8 cellular contexts compared by ENCODE assay signal in the genomic region with DNA sequence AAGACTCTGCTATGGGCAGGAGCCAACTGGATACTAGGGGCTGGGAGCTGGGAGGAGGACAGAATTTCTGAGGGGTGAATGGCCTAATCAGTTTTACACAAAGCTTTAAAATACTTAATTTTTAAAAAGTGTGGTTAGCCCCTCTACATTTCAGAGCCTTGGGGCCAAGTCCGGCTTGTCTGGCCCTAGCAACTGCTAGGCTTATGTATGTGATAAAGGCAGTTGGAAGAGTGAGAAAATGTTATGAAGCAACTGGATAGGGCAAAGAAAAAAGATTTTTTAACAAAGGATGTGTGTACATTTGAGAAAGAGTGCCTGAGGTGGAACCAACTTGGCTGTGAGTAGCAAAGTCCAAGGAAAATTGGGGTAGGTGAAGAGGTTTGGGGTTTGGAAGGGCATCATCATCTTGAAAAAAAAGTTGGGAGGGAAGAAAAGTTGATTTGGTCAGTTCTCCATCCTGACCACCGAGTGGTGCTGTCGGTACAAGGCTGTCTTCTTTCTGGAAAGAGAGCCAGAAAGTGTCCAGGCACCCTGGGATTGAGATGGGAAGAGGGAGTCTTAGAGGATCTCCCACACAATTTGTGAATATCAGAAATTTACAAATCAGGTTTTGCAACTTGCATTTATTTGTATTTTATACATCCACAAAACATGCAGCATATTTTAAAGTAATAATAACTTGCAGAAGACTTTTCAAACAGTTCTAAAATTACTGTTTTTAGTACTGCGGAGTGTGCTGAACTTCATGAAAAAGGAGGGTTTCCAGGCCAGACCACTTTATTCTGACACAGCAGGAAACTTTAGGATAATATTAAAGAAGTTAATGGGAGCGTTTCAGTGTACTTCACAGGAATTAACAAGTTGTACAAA. TPM values are rescaled to one million over a fixed set of nuclear protein-coding genes. Genes with fewer than 3 reads are reported as not detected.
A peak's percentile ranks its signal among the peaks of the same experiment; 100 is the strongest.
DNase-seq lines count a peak whose midpoint lies in the region; ATAC-seq and TF ChIP-seq lines count a peak whose summit lies in the region.

No MANE protein-coding gene starts in this region.

- H3K79me2 ChIP-seq in parathyroid adenoma = no peaks in the 10 kb centered on the region

- no peaks in the 10 kb centered on the region for H3K27me3 ChIP-seq in H7 (ENCODE audit: control insufficient read depth, insufficient read depth, low read length)
- H3K27me3 ChIP-seq in parathyroid adenoma (ENCODE audit: control insufficient read depth, insufficient read depth, low read length) = no peaks in the 10 kb centered on the region

- POLR2A ChIA-PET in RWPE1 (lab: Yijun Ruan, JAX; ENCODE audit: low non-redundant PET) = no interaction called here

- no peaks in the 10 kb centered on the region for H3K36me3 ChIP-seq in H7 (replicated peaks; ENCODE audit: control insufficient read depth, insufficient read depth, low read length)
- H3K36me3 ChIP-seq in parathyroid adenoma (ENCODE audit: control insufficient read depth, insufficient read depth, low read length) = no peaks in the 10 kb centered on the region

- no peaks in the 10 kb centered on the region for H3K9me3 ChIP-seq in parathyroid adenoma (ENCODE audit: control insufficient read depth, low read length)

- H3K27ac ChIP-seq in C4-2B = no peak overlapping the region
- H3K27ac ChIP-seq in RWPE1 = no peak overlapping the region
- no peak overlapping the region for H3K27ac ChIP-seq in parathyroid adenoma

- no peak overlapping the region for H3K9ac ChIP-seq in parathyroid adenoma

- H3K4me1 ChIP-seq in parathyroid adenoma = no peaks in the 10 kb centered on the region

- CTCF ChIA-PET in RWPE1 (lab: Yijun Ruan, JAX) = interaction anchor here (0.6 to 0.8 kb wide), 4 partner anchors 12 to 385 kb away, joined by 3 to 7 read pairs (median 3); no protein-coding TSS in a partner anchor

- DNase-seq in H7 (peak; percentile 85), RWPE1 (ENCODE audit: low spot score) (peak; percentile 66), fibroblast of mammary gland (ENCODE audit: low read depth) (peak; percentile 70)

- no peak overlapping the region for H3K4me3 ChIP-seq in H7 (ENCODE audit: insufficient read depth, low read depth, low read length)
- H3K4me3 ChIP-seq in fibroblast of mammary gland (ENCODE audit: control insufficient read depth, low read depth, low read length) = no peak overlapping the region
- no peak overlapping the region for H3K4me3 ChIP-seq in parathyroid adenoma (ENCODE audit: low read depth, low read length)

- no peak overlapping the region for H2AFZ ChIP-seq in parathyroid adenoma

- H3K4me2 ChIP-seq in parathyroid adenoma (ENCODE audit: low read length) = no peak overlapping the region

- TF ChIP-seq CTCF in C4-2B (conservative IDR thresholded peaks at IDR 0.05) (peak; percentile 80), RWPE1 (conservative IDR thresholded peaks at IDR 0.05; ENCODE audit: low read depth) (peak; percentile 61), fibroblast of mammary gland (conservative IDR thresholded peaks at IDR 0.05; ENCODE audit: control insufficient read depth, insufficient read depth, low read depth, low read length) (peak; percentile 93), parathyroid adenoma (IDR thresholded peaks at IDR 0.05) (peak; percentile 29)

- ATAC-seq in HG03442 (IDR thresholded peaks at IDR 0.05; ENCODE audit: unreplicated experiment) (no peak), GM19397 (IDR thresholded peaks at IDR 0.05; ENCODE audit: unreplicated experiment) (no peak), GM21423 (IDR thresholded peaks at IDR 0.05; ENCODE audit: unreplicated experiment) (no peak)

RNA-seq across cellular contexts. Expression of a gene that starts 10.5 kb away (rescaled TPM):
- not detected in 2 replicates for total RNA-seq in H7 (2014; rRNA removed; shearing (Covaris generic))

RNA-seq across cellular contexts. Expression of a gene that starts 15.1 kb away (rescaled TPM):
- total RNA-seq in H7 (2014; rRNA removed; shearing (Covaris generic)) = 23.6 and 23.9 TPM in 2 replicates

Comparison
In these comparisons a context has a peak if more than half of its experiments do, and no peak if none do; other contexts are left out.
1. CTCF ChIP-seq: peak in every context shown above with its lines; median percentile 93 in fibroblast of mammary gland; 80 in C4-2B; 61 in RWPE1; 29 in parathyroid adenoma.